8 cellular contexts compared by ENCODE assay signal in the genomic region with DNA sequence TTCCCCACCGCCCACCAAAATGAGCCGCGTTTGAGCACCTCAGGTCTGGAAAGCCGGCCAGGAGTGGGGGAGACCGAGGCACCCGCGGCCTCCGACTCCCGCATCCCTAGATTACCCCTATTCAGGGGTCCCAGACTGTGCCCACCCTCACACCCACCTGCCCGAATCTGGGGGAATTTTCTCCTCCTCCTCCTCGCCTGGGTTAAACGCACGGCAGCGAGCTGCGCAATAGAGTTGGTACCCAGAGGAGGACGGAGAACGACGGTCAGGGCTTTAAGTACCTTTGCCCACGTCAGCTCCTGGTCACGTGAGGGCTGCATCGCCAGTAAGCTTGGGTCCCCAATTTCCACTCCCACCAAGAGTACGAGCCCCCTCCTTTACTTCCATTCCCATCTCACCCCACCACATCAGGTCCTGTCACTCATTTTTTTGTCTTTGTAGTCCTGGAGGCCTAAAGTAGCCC. TPM values are rescaled to one million over a fixed set of nuclear protein-coding genes. Genes with fewer than 3 reads are reported as not detected.
DNase-seq lines count a peak whose midpoint lies in the region; ATAC-seq and TF ChIP-seq lines count a peak whose summit lies in the region.

A gene (minus strand): TSS at position 250 of the 463 bp plus-strand sequence. CDS start 2,262 bp downstream, outside the sequence.

- peak; percentile 17 to 33 for TF ChIP-seq POLR2A in gastrocnemius medialis (IDR thresholded peaks at IDR 0.05)

- H3K4me1 ChIP-seq in gastrocnemius medialis, result no peaks in the 10 kb centered on the region

- H3K4me3 ChIP-seq in gastrocnemius medialis, result peak within 1 kb of the TSS; percentile 56 to 68 (median 63)

- H3K27me3 ChIP-seq in gastrocnemius medialis, result no peaks in the 10 kb centered on the region

- intact Hi-C loops in gastrocnemius medialis (cut with DNase I; ENCODE audit: low total_unique reads), result no loop called here

- DNase-seq in GM10248 (ENCODE audit: extremely low spot score) (peak; percentile 62), NCI-H69 (lab: John Stamatoyannopoulos, UW) (peak; percentile 52), cerebellar cortex (ENCODE audit: low spot score) (peak; percentile 85), inferior parietal cortex (ENCODE audit: extremely low spot score) (peak; percentile 67), gastrocnemius medialis (peak; percentile 3 to 21), RKO (ENCODE audit: low spot score) (no peak)

- CTCF ChIA-PET in GM10248 (lab: Yijun Ruan, JAX), result interaction anchor here (0.7 to 1.7 kb wide), 2 partner anchors 9 to 11 kb away, joined by 3 read pairs; no protein-coding TSS in a partner anchor

- POLR2A ChIA-PET in GM10248 (lab: Yijun Ruan, JAX), result interaction anchor here (0.6 kb wide), 1 partner anchor 16 kb away, joined by 3 read pairs; no protein-coding TSS in a partner anchor

- peak within 1 kb of the TSS; percentile 32 to 62 (median 54) for H3K27ac ChIP-seq in gastrocnemius medialis

- no peak for TF ChIP-seq CTCF in GM10248 (IDR thresholded peaks at IDR 0.05; ENCODE audit: control extremely low read depth, extremely low read depth, low read depth, missing control alignments)
- TF ChIP-seq CTCF in gastrocnemius medialis (IDR thresholded peaks at IDR 0.05 in 4 of 5, conservative IDR thresholded peaks at IDR 0.05 in 1 of 5), result no peak

- H3K36me3 ChIP-seq in gastrocnemius medialis, result no peaks in the 10 kb centered on the region

- no peaks in the 10 kb centered on the region for H3K9me3 ChIP-seq in gastrocnemius medialis

- ATAC-seq in HG02588 (IDR thresholded peaks at IDR 0.05; ENCODE audit: unreplicated experiment) (peak; percentile 50), gastrocnemius medialis (peak; percentile 52 to 56), GM19328 (IDR thresholded peaks at IDR 0.05; ENCODE audit: unreplicated experiment) (no peak)

- in situ Hi-C loops in gastrocnemius medialis (cut with MboI; ENCODE audit: low sequenced_read_pairs in 4 of 4), result no loop called here

RNA-seq across cellular contexts. Expression of the gene that starts here (rescaled TPM):
- total RNA-seq in gastrocnemius medialis, result 1 to 10 TPM; 3.3 to 5.9 (median 5.5) TPM
